Comparison of ENCODE assay signal across 36 cellular contexts in the genomic region with DNA sequence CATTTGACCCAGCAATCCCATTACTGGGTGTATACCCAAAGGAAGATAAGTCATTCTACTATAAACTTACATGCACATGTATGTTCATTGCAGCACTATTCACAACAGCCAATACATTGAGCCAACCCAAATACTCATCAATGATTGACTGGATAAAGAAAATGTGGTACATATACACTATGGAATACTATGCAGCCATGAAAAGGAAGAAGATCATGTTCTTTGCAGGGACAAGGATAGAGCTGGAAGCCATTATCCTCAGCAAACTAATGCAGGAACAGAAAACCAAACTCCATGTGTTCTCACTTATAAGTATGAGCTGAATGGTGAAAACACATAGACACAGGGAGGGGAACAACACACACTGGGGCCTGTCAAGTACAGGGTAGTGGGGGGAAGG.
"Had no signal": no experiment of that assay in that cellular context is flagged by ENCODE, and none has a peak within 500 bp of the region (broad histone marks: within the 10 kb centered on the region; RNA-seq: fewer than 3 reads in every experiment).

No MANE protein-coding gene starts in this region.

- H3K27me3 ChIP-seq: MG63 had no signal

- H3K4me3 ChIP-seq: MG63 had no signal

- H3K9me3 ChIP-seq: MG63 had no signal

- H3K36me3 ChIP-seq: MG63 had no signal

- DNase-seq: Karpas-422, Kasumi-1, MG63, MM.1S, MV-4-11, NCI-H1048, NCI-H1092, NCI-H1092 treated with DMSO at 0.1 percent for 48 hours, NCI-H1105, NCI-H1105 treated with DMSO at 0.1 percent for 48 hours, NCI-H1417, NCI-H1417 treated with DMSO at 0.1 percent for 48 hours, NCI-H1436, NCI-H1436 treated with DMSO at 0.1 percent for 48 hours, NCI-H146, NCI-H1694, NCI-H1694 treated with DMSO at 0.1 percent for 48 hours, NCI-H187, NCI-H187 treated with DMSO at 0.1 percent for 48 hours, NCI-H1930, NCI-H2029, NCI-H2029 treated with DMSO at 0.1 percent for 48 hours, NCI-H2081, NCI-H2081 treated with DMSO at 0.1 percent for 48 hours, NCI-H2107, NCI-H2171, NCI-H2171 treated with DMSO at 0.1 percent for 48 hours, NCI-H2227 treated with DMSO at 0.1 percent for 48 hours, NCI-H226, NCI-H345, NCI-H446, NCI-H446 treated with DMSO at 0.1 percent for 48 hours, NCI-H510A, NCI-H510A treated with DMSO at 0.1 percent for 48 hours, NCI-H524, NCI-H524 treated with DMSO at 0.1 percent for 48 hours had no signal
